Comparison of ENCODE assay signal across 11 cellular contexts in genomic region chr3:171168086-171168485, GRCh38.
DNase-seq lines count a peak whose midpoint lies in the region; ATAC-seq and TF ChIP-seq lines count a peak whose summit lies in the region.
"Had no signal": no experiment of that assay in that cellular context is flagged by ENCODE, and none has a peak within 500 bp of the region (broad histone marks: within the 10 kb centered on the region; RNA-seq: fewer than 3 reads in every experiment).

No MANE protein-coding gene starts in this region.

- 75 to 78% methylated on average over 5 of the region's 5 CpGs for WGBS in endodermal cell (ENCODE audit: insufficient coverage in 1 of 2, insufficient read length in 1 of 2), 2 experiments
- 87% methylated on average over 5 of the region's 5 CpGs for WGBS in esophagus muscularis mucosa

- DNase-seq in GM03348 (ENCODE audit: low spot score) (peak; percentile 51), NCI-H510A treated with DMSO at 0.1 percent for 48 hours (lab: John Stamatoyannopoulos, UW) (peak; percentile 79), endodermal cell (peak; percentile 79), neural crest cell (ENCODE audit: low read depth, low spot score) (no peak), esophagus muscularis mucosa (ENCODE audit: extremely low spot score) (no peak), activated T-cell treated with anti-CD3 and anti-CD28 coated beads for 4 hours (no peak)
- DNase-seq in stimulated activated CD4-positive, alpha-beta T cell treated with anti-CD3 and anti-CD28 coated beads, Interleukin-15, amount 100 ng/mL, for 24 hours, result no peak
- DNase-seq: activated B cell treated with CpG ODN at 0.5 μM for 24 hours had no signal

- intact Hi-C loops in esophagus muscularis mucosa (cut with DNase I), result no loop called here

- H3K4me1 ChIP-seq in endodermal cell (ENCODE audit: control insufficient read depth, insufficient read depth, low read length) (peaks cover 4% of the 10 kb centered on the region), esophagus muscularis mucosa (no peaks in the 10 kb centered on the region)

- no peak overlapping the region for H3K9ac ChIP-seq in endodermal cell (ENCODE audit: extremely low read depth, low read length, poor library complexity, severe bottlenecking)
- H3K9ac ChIP-seq: KMS-11 had no signal

- H3K27ac ChIP-seq in endodermal cell (ENCODE audit: low read depth, low read length) (no peak overlapping the region), esophagus muscularis mucosa (replicated peaks in 1 of 4) (no peak overlapping the region)
- H3K27ac ChIP-seq: KMS-11 had no signal

- H3K27me3 ChIP-seq in endodermal cell (ENCODE audit: control insufficient read depth, insufficient read depth, low read length, poor library complexity, severe bottlenecking) (no peaks in the 10 kb centered on the region), esophagus muscularis mucosa (no peaks in the 10 kb centered on the region)

- H3K9me3 Mint-ChIP-seq in endodermal cell (peaks cover 1% of the 10 kb centered on the region), neural crest cell (peaks cover 2% of the 10 kb centered on the region)

- TF ChIP-seq CTCF in endodermal cell (conservative IDR thresholded peaks at IDR 0.05), result peak; percentile 84
- peak; percentile 52 for TF ChIP-seq CTCF in neural crest cell (conservative IDR thresholded peaks at IDR 0.05)
- peak in 1 of 3 experiments; percentile 9 for TF ChIP-seq CTCF in esophagus muscularis mucosa (IDR thresholded peaks at IDR 0.05)

- H3K4me1 Mint-ChIP-seq in endodermal cell, result peaks cover 14% of the 10 kb centered on the region
- H3K4me1 Mint-ChIP-seq in neural crest cell, result peaks cover 34% of the 10 kb centered on the region

- H3K36me3 ChIP-seq in endodermal cell (ENCODE audit: control insufficient read depth, insufficient read depth, low read length), result no peaks in the 10 kb centered on the region
- peaks cover 0 to 45% (median 9%) of the 10 kb centered on the region in 4 donors for H3K36me3 ChIP-seq in esophagus muscularis mucosa

- H3K4me3 ChIP-seq in endodermal cell (ENCODE audit: low read length), result no peak overlapping the region
- H3K4me3 ChIP-seq in esophagus muscularis mucosa, result no peak overlapping the region

- no peak for TF ChIP-seq EP300 in esophagus muscularis mucosa (IDR thresholded peaks at IDR 0.05)

- H3K36me3 Mint-ChIP-seq in endodermal cell (ENCODE audit: low read depth) (peaks cover 2% of the 10 kb centered on the region), neural crest cell (ENCODE audit: low read depth) (peaks cover 22% of the 10 kb centered on the region)

- H3K4me3 Mint-ChIP-seq in endodermal cell (no peak overlapping the region), neural crest cell (no peak overlapping the region)
- H3K4me3 Mint-ChIP-seq: activated B cell treated with CpG ODN at 0.5 μM for 24 hours; natural killer cell treated with Interleukin-12 subunit alpha and Interleukin-12 subunit beta and Interleukin-15 and Interleukin-18, amount 100 ng/mL, for 72 hours had no signal

- H3K27me3 Mint-ChIP-seq in endodermal cell (ENCODE audit: insufficient read depth) (no peaks in the 10 kb centered on the region), neural crest cell (ENCODE audit: low read depth) (no peaks in the 10 kb centered on the region)
- H3K27me3 Mint-ChIP-seq: activated B cell treated with CpG ODN at 0.5 μM for 24 hours; natural killer cell treated with Interleukin-12 subunit alpha and Interleukin-12 subunit beta and Interleukin-15 and Interleukin-18, amount 100 ng/mL, for 72 hours had no signal

- no peak for TF ChIP-seq POLR2A in esophagus muscularis mucosa (IDR thresholded peaks at IDR 0.05; ENCODE audit: low read depth)

- no peak for ATAC-seq in GM19023 (IDR thresholded peaks at IDR 0.05; ENCODE audit: unreplicated experiment)

- H3K27ac Mint-ChIP-seq in endodermal cell (no peak overlapping the region), neural crest cell (ENCODE audit: unreplicated experiment) (no peak overlapping the region)
- H3K27ac Mint-ChIP-seq: activated B cell treated with CpG ODN at 0.5 μM for 24 hours had no signal

- H3K9me3 ChIP-seq in endodermal cell (ENCODE audit: control insufficient read depth, low read length) (peaks cover 7% of the 10 kb centered on the region), esophagus muscularis mucosa (peaks cover 0 to 3% (median 1%) of the 10 kb centered on the region in 4 donors)

Comparison
In these comparisons a context has a peak if more than half of its experiments do, and no peak if none do; other contexts are left out.
1. DNase-seq: peak in GM03348 (single experiment), NCI-H510A treated with DMSO at 0.1 percent for 48 hours (single experiment) and endodermal cell (single experiment); none in neural crest cell (single experiment), esophagus muscularis mucosa (single experiment), activated T-cell treated with anti-CD3 and anti-CD28 coated beads for 4 hours (single experiment) and stimulated activated CD4-positive, alpha-beta T cell treated with anti-CD3 and anti-CD28 coated beads, Interleukin-15, amount 100 ng/mL, for 24 hours (single experiment).